Comparison of ENCODE assay signal across 29 cellular contexts in genomic region chr4:132839070-132839469, GRCh38.
"Had no signal": no experiment of that assay in that cellular context is flagged by ENCODE, and none has a peak within 500 bp of the region (broad histone marks: within the 10 kb centered on the region; RNA-seq: fewer than 3 reads in every experiment).

No MANE protein-coding gene starts in this region.

- H3K4me1 Mint-ChIP-seq: activated CD4-positive, alpha-beta T cell treated with anti-CD3 and anti-CD28 coated beads for 36 hours; activated CD4-positive, alpha-beta T cell treated with anti-CD3 and anti-CD28 coated beads, Interleukin-2, amount 10 ng/mL, durations not matched to agents 24 days and 14 days; activated CD8-positive, alpha-beta memory T cell treated with anti-CD3 and anti-CD28 coated beads, Interleukin-2, amount 10 ng/mL, durations not matched to agents 7 days and 5 days; activated naive CD4-positive, alpha-beta T cell treated with anti-CD3 and anti-CD28 coated beads, Interleukin-2, amount 10 ng/mL, durations not matched to agents 7 days and 5 days; activated naive CD8-positive, alpha-beta T cell treated with anti-CD3 and anti-CD28 coated beads, Interleukin-2, amount 10 ng/mL, durations not matched to agents 7 days and 5 days had no signal

- H3K27me3 Mint-ChIP-seq: activated CD4-positive, alpha-beta memory T cell treated with anti-CD3 and anti-CD28 coated beads for 36 hours; activated CD4-positive, alpha-beta T cell treated with anti-CD3 and anti-CD28 coated beads for 36 hours; activated CD4-positive, alpha-beta T cell treated with anti-CD3 and anti-CD28 coated beads, Interleukin-2, amount 10 ng/mL, durations not matched to agents 24 days and 14 days; activated CD8-positive, alpha-beta memory T cell treated with anti-CD3 and anti-CD28 coated beads, Interleukin-2, amount 10 ng/mL, durations not matched to agents 7 days and 5 days; activated naive CD4-positive, alpha-beta T cell treated with anti-CD3 and anti-CD28 coated beads, Interleukin-2, amount 10 ng/mL, durations not matched to agents 7 days and 5 days; activated naive CD8-positive, alpha-beta T cell treated with anti-CD3 and anti-CD28 coated beads, Interleukin-2, amount 10 ng/mL, durations not matched to agents 7 days and 5 days; effector memory CD8-positive, alpha-beta T cell had no signal

- H3K9me3 ChIP-seq: gastrocnemius medialis had no signal

- DNase-seq: activated CD4-positive, alpha-beta memory T cell treated with anti-CD3 and anti-CD28 coated beads for 36 hours; activated CD4-positive, alpha-beta T cell treated with anti-CD3 and anti-CD28 coated beads for 36 hours; activated CD4-positive, alpha-beta T cell treated with anti-CD3 and anti-CD28 coated beads, Interleukin-2, amount 10 ng/mL, durations not matched to agents 24 days and 14 days; activated CD4-positive, CD25-positive, alpha-beta regulatory T cell; activated CD4-positive, CD25-positive, alpha-beta regulatory T cell treated with anti-CD3 and anti-CD28 coated beads, Interleukin-2, amount 50 U/mL, for 72 hours; activated CD8-positive, alpha-beta memory T cell treated with anti-CD3 and anti-CD28 coated beads, Interleukin-2, amount 10 ng/mL, durations not matched to agents 7 days and 5 days; activated CD8-positive, alpha-beta memory T cell treated with anti-CD3 and anti-CD28 coated beads, Interleukin-2, amount 50 U/mL, for 4 hours; activated CD8-positive, alpha-beta T cell treated with anti-CD3 and anti-CD28 coated beads, Interleukin-2, amount 10 ng/mL, durations not matched to agents 7 days and 5 days; activated gamma-delta T cell; activated naive CD4-positive, alpha-beta T cell; activated naive CD4-positive, alpha-beta T cell treated with anti-CD3 and anti-CD28 coated beads, Interleukin-2, amount 10 ng/mL, durations not matched to agents 7 days and 5 days; activated naive CD8-positive, alpha-beta T cell treated with anti-CD3 and anti-CD28 coated beads, Interleukin-2, amount 10 ng/mL, durations not matched to agents 7 days and 5 days; activated T-cell treated with anti-CD3 and anti-CD28 coated beads, Interleukin-2, amount 50 U/mL, for 1 hour; activated T-cell treated with anti-CD3 and anti-CD28 coated beads, Interleukin-2, amount 50 U/mL, for 48 hours; amniotic stem cell; anterior cingulate cortex; brain microvascular endothelial cell; cortex of kidney; dermis blood vessel endothelial cell; effector CD4-positive, alpha-beta T cell; effector memory CD8-positive, alpha-beta T cell; erythroblast; foreskin keratinocyte; gastrocnemius medialis; glutamatergic neuron; heart left ventricle; T-helper 2 cell had no signal

- H3K27me3 ChIP-seq: brain microvascular endothelial cell, esophagus muscularis mucosa, foreskin keratinocyte, gastrocnemius medialis, heart left ventricle had no signal

- H3K36me3 ChIP-seq: brain microvascular endothelial cell, esophagus muscularis mucosa, gastrocnemius medialis, heart left ventricle had no signal

- H3K4me3 Mint-ChIP-seq: activated CD4-positive, alpha-beta memory T cell treated with anti-CD3 and anti-CD28 coated beads for 36 hours; activated CD4-positive, alpha-beta T cell treated with anti-CD3 and anti-CD28 coated beads for 36 hours; activated CD4-positive, alpha-beta T cell treated with anti-CD3 and anti-CD28 coated beads, Interleukin-2, amount 10 ng/mL, durations not matched to agents 24 days and 14 days; activated CD8-positive, alpha-beta memory T cell treated with anti-CD3 and anti-CD28 coated beads, Interleukin-2, amount 10 ng/mL, durations not matched to agents 7 days and 5 days; activated CD8-positive, alpha-beta T cell treated with anti-CD3 and anti-CD28 coated beads, Interleukin-2, amount 10 ng/mL, durations not matched to agents 7 days and 5 days; activated naive CD4-positive, alpha-beta T cell treated with anti-CD3 and anti-CD28 coated beads, Interleukin-2, amount 10 ng/mL, durations not matched to agents 7 days and 5 days; activated naive CD8-positive, alpha-beta T cell treated with anti-CD3 and anti-CD28 coated beads, Interleukin-2, amount 10 ng/mL, durations not matched to agents 7 days and 5 days; effector memory CD8-positive, alpha-beta T cell had no signal

- H3K27ac Mint-ChIP-seq: activated CD4-positive, alpha-beta memory T cell treated with anti-CD3 and anti-CD28 coated beads for 36 hours; activated CD4-positive, alpha-beta T cell treated with anti-CD3 and anti-CD28 coated beads for 36 hours; activated CD4-positive, alpha-beta T cell treated with anti-CD3 and anti-CD28 coated beads, Interleukin-2, amount 10 ng/mL, durations not matched to agents 24 days and 14 days; activated CD8-positive, alpha-beta memory T cell treated with anti-CD3 and anti-CD28 coated beads, Interleukin-2, amount 10 ng/mL, durations not matched to agents 7 days and 5 days; activated CD8-positive, alpha-beta T cell treated with anti-CD3 and anti-CD28 coated beads, Interleukin-2, amount 10 ng/mL, durations not matched to agents 7 days and 5 days; activated naive CD4-positive, alpha-beta T cell treated with anti-CD3 and anti-CD28 coated beads, Interleukin-2, amount 10 ng/mL, durations not matched to agents 7 days and 5 days; activated naive CD4-positive, alpha-beta T cell treated with anti-CD3 and anti-CD28 coated beads, Interleukin-2, amount 50 U/mL, for 72 hours; activated naive CD8-positive, alpha-beta T cell treated with anti-CD3 and anti-CD28 coated beads, Interleukin-2, amount 10 ng/mL, durations not matched to agents 7 days and 5 days; effector memory CD8-positive, alpha-beta T cell had no signal

- H3K4me1 ChIP-seq: esophagus muscularis mucosa, foreskin keratinocyte, gastrocnemius medialis, heart left ventricle had no signal

- H3K4me3 ChIP-seq: esophagus muscularis mucosa, gastrocnemius medialis, heart left ventricle had no signal

- H3K27ac ChIP-seq: brain microvascular endothelial cell, esophagus muscularis mucosa, foreskin keratinocyte, gastrocnemius medialis, heart left ventricle had no signal

- H3K36me3 Mint-ChIP-seq: activated CD4-positive, alpha-beta memory T cell treated with anti-CD3 and anti-CD28 coated beads for 36 hours; activated CD8-positive, alpha-beta memory T cell treated with anti-CD3 and anti-CD28 coated beads, Interleukin-2, amount 10 ng/mL, durations not matched to agents 7 days and 5 days; activated naive CD4-positive, alpha-beta T cell treated with anti-CD3 and anti-CD28 coated beads, Interleukin-2, amount 10 ng/mL, durations not matched to agents 7 days and 5 days; activated naive CD8-positive, alpha-beta T cell treated with anti-CD3 and anti-CD28 coated beads, Interleukin-2, amount 10 ng/mL, durations not matched to agents 7 days and 5 days had no signal
